Comparison of ENCODE assay signal across 1 cellular context in the genomic region with DNA sequence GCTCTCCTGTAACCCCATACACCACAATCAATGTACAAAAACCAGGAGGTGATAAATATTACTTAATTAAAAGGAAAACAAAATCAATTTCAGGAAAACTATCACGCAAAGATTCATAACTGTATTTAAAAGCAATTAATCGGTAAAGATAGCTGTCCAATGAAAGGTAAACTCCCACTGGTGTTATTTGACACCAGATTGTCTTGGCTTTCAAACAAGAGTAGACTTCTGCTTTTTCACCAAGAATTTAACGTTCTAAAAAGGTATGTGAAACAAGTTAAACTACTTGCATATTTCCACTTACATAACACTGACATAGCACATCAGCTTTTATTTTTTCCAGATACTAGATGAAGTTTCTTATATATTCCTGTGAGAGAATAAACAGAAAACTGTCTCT.
TF ChIP-seq lines count a peak whose summit lies in the region.

No MANE protein-coding gene starts in this region.

TF ChIP-seq in HepG2, 621 proteins besides CTCF, POLR2A, EP300 and RAD21 (continued from another document):
- TF ChIP-seq NFKBIZ (CRISPR knock-in tag; IDR thresholded peaks at IDR 0.05): no peak
- no peak for TF ChIP-seq MTF1 (CRISPR knock-in tag; IDR thresholded peaks at IDR 0.05)
- 0 out of 2 replicates have a peak, but pooled peaks have one; percentile 7 for TF ChIP-seq SAP130 (CRISPR knock-in tag; IDR thresholded peaks at IDR 0.05; ENCODE audit: low read depth)
- no peak for TF ChIP-seq MAF1 (CRISPR knock-in tag; IDR thresholded peaks at IDR 0.05; ENCODE audit: borderline replicate concordance)
- peak; percentile 59; the same call in 1 of the 2 replicates for TF ChIP-seq SIX1 (CRISPR knock-in tag; IDR thresholded peaks at IDR 0.05; ENCODE audit: borderline replicate concordance)
- no peak for TF ChIP-seq ZNF30 (CRISPR knock-in tag; IDR thresholded peaks at IDR 0.05)
